Comparison of ENCODE assay signal across 8 cellular contexts in the genomic region with DNA sequence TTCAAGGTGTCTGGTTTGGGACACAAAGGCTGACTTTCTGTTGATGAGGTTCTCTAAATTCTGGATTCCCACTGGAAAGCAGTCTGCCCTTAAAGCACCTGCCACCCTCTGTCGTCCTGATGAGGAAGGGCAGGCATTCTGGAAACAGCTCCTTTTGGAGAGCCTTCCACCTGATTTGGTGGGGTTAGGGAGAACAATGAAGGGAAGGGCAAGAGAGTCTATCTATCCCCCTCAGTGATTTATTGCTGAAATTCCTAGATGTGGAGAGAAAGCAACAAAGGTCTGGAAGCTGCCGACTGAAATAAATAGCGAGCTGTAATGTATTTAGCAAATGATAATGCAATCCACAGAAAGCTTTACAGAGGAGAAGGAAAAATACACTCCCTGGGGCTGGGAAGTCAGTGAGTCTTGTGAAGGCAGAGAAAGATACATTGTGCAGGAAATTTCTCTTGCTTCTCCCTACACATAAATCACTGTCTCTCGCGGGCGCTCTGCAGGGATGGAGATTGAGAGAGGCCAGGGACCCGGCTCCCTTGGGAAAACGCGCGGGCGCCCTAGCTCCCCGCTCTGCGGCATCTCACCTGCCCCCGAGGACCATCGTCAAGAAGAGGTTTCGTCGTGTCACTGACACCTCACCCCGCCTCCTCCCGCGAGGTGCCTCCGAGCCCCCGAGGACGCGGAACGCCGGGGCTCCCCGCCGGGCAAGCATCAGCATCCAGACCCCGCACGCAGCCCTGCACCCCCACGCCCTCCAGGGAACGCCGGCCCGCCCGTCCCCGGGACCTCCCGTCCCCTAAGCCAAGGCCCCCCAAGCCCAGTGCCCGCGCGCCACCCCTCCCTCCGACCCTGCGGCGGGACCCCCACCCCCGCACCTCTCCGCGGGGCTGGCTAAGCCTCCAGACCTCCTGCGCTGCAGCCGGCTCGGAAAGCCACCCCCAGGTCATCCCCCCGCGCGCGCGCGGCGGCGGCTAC. TPM values are rescaled to one million over a fixed set of nuclear protein-coding genes. Genes with fewer than 3 reads are reported as not detected.
A peak's percentile ranks its signal among the peaks of the same experiment; 100 is the strongest.
DNase-seq lines count a peak whose midpoint lies in the region; ATAC-seq, FAIRE-seq and TF ChIP-seq lines count a peak whose summit lies in the region.

No MANE protein-coding gene starts in this region.

- TF ChIP-seq CTCF in RWPE2 (IDR thresholded peaks at IDR 0.05; ENCODE audit: poor library complexity, severe bottlenecking), result peak; percentile 70
- TF ChIP-seq CTCF in breast epithelium (IDR thresholded peaks at IDR 0.05), result peak; percentile 57 to 71 (median 58)
- peak; percentile 44 for TF ChIP-seq CTCF in kidney (IDR thresholded peaks at IDR 0.05; ENCODE audit: borderline replicate concordance, extremely low read depth, insufficient read depth)

- intact Hi-C loops in breast epithelium (cut with DNase I; ENCODE audit: low total_unique reads) (no loop called here), kidney (cut with DNase I) (no loop called here)

- H3K36me3 ChIP-seq in RWPE2 (ENCODE audit: low read depth), result no peaks in the 10 kb centered on the region
- H3K36me3 ChIP-seq in breast epithelium, result no peaks in the 10 kb centered on the region
- no peaks in the 10 kb centered on the region for H3K36me3 ChIP-seq in kidney (ENCODE audit: control insufficient read depth in 1 of 2, insufficient read depth in 2 of 2, low read length in 2 of 2)

- peak overlapping the region; percentile 39 for H3K4me3 ChIP-seq in RWPE2 (ENCODE audit: severe bottlenecking)
- peak overlapping the region; percentile 87 to 98 (median 91) for H3K4me3 ChIP-seq in breast epithelium
- peak overlapping the region; percentile 36 to 57 for H3K4me3 ChIP-seq in kidney (ENCODE audit: low read length in 2 of 2)

- FAIRE-seq in HTR-8/SVneo (lab: Jason Lieb, UNC) (no peak), kidney (lab: Jason Lieb, UNC) (no peak)

- no peak overlapping the region for H3K9ac ChIP-seq in kidney (ENCODE audit: low read length in 2 of 2)

- H3K9me3 ChIP-seq in RWPE2 (ENCODE audit: severe bottlenecking), result no peaks in the 10 kb centered on the region
- H3K9me3 ChIP-seq in breast epithelium, result no peaks in the 10 kb centered on the region
- no peaks in the 10 kb centered on the region for H3K9me3 ChIP-seq in kidney (ENCODE audit: control insufficient read depth in 1 of 2, low read length in 2 of 2)

- H3K4me1 ChIP-seq in RWPE2 (ENCODE audit: insufficient read depth, poor library complexity, severe bottlenecking), result peaks cover 4% of the 10 kb centered on the region
- H3K4me1 ChIP-seq in breast epithelium, result peaks cover 0 to 2% of the 10 kb centered on the region in 2 donors
- H3K4me1 ChIP-seq in kidney (ENCODE audit: control insufficient read depth in 1 of 2, insufficient read depth in 1 of 2, low read depth in 1 of 2, low read length in 2 of 2), result peaks cover 0 to 9% of the 10 kb centered on the region in 2 donors

- H3K27ac ChIP-seq in RWPE2 (ENCODE audit: poor library complexity, severe bottlenecking) (peak overlapping the region; percentile 30), breast epithelium (peak overlapping the region; percentile 85 to 87), kidney (ENCODE audit: low read depth in 2 of 2, low read length in 2 of 2) (no peak overlapping the region)

- ATAC-seq in RWPE2 (ENCODE audit: low read depth), result peak; percentile 56

- H3K27me3 ChIP-seq in RWPE2 (ENCODE audit: insufficient read depth, poor library complexity, severe bottlenecking) (no peaks in the 10 kb centered on the region), breast epithelium (no peaks in the 10 kb centered on the region)

- DNase-seq in NCI-H2081 (lab: John Stamatoyannopoulos, UW) (peak; percentile 67 to 81), NCI-H2081 treated with DMSO at 0.1 percent for 48 hours (lab: John Stamatoyannopoulos, UW) (no peak), HTR-8/SVneo (ENCODE audit: insufficient read length, low spot score) (peak; percentile 24), RWPE2 (ENCODE audit: low spot score) (no peak), breast epithelium (ENCODE audit: low spot score in 2 of 2) (peak in 1 of 2 donors; percentile 56), kidney (peak; percentile 84), NCI-H187 treated with DMSO at 0.1 percent for 48 hours (lab: John Stamatoyannopoulos, UW) (no peak)
- peak; percentile 47 for DNase-seq in stimulated activated CD4-positive, alpha-beta T cell treated with anti-CD3 and anti-CD28 coated beads, Interleukin-15, amount 100 ng/mL, for 24 hours

- TF ChIP-seq POLR2A in breast epithelium (IDR thresholded peaks at IDR 0.05), result no peak

RNA-seq across cellular contexts. Expression of a gene that starts 0.7 kb away (rescaled TPM):
- total RNA-seq in breast epithelium (10 to 100 TPM; 14.9 to 29.3 (median 26.5) TPM), kidney (4.0 TPM)
- polyA plus RNA-seq in kidney (ENCODE audit: insufficient read depth, low read depth, low replicate concordance), result 0.45 TPM

Comparison
In these comparisons a context has a peak if more than half of its experiments do, and no peak if none do; other contexts are left out.
1. DNase-seq: peak in NCI-H2081 (2 of 2), HTR-8/SVneo (single experiment), kidney (single experiment) and stimulated activated CD4-positive, alpha-beta T cell treated with anti-CD3 and anti-CD28 coated beads, Interleukin-15, amount 100 ng/mL, for 24 hours (single experiment); none in NCI-H2081 treated with DMSO at 0.1 percent for 48 hours (single experiment), RWPE2 (single experiment) and NCI-H187 treated with DMSO at 0.1 percent for 48 hours (single experiment).
2. H3K27ac ChIP-seq: peak in RWPE2 (single experiment) and breast epithelium (2 of 2); none in kidney (0 of 2).
3. H3K4me3 ChIP-seq: peak in every context shown above with its lines; median percentile 91 in breast epithelium; 46 in kidney; 39 in RWPE2.
4. Peak in every context shown above with its lines, with median percentiles within 50 percentile points of each other: CTCF ChIP-seq.